In the genomic region with DNA sequence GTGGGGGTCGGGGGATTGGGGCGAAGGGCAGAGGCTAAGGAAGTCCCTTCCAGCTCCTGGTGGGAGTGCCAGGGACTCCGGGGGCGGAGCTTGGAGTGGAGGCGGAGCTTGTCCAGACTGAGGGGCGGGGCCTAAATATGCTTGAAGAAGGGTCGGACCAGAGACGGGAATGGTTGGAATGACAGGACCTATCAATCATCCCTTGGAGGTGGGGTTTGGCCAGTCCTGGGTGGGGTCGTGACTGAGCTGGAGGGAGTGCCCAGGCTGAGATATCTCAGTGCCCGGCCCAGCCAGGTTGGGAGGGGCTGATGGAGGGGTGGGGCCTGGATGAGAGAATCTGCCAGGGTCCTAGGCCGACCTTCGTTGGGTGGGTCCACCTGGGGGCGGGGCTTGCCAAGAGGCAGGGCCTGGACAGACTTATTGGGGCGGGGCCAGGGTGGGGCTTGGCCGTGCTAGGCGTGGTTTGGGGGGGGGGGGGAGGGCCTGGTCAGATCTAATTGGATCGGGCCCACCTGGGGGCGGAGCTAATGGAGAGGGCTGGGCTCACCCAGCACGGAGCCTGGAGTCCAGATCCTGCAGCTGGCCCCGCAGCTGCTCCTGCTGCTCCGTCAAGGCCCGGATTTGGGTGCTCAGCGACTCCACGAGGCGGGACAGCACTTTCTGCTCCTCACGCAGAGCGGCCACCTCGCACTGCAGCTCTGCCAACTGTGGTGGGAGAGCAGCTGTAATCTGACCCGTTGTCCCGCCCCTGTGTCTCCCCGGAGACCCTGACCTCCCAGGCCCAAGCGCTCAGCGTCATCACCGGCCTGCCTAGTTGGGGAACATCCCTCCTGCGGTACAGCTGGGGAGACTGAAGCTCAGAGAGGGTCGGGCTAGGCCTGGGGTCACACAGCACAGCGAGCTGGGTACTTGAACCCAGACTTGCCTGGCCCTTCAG, we compare ENCODE assay signal across 9 cellular contexts. TPM values are rescaled to one million over a fixed set of nuclear protein-coding genes. Genes with fewer than 3 reads are reported as not detected.
A peak's percentile ranks its signal among the peaks of the same experiment; 100 is the strongest.
DNase-seq lines count a peak whose midpoint lies in the region; ATAC-seq and TF ChIP-seq lines count a peak whose summit lies in the region.
"Had no signal": no experiment of that assay in that cellular context is flagged by ENCODE, and none has a peak within 500 bp of the region (broad histone marks: within the 10 kb centered on the region; RNA-seq: fewer than 3 reads in every experiment).

No MANE protein-coding gene starts in this region.

- intact Hi-C loops in activated naive CD4-positive, alpha-beta T cell treated with anti-CD3 and anti-CD28 coated beads for 36 hours (cut with micrococcal nuclease) = no loop called here
- intact Hi-C loops in lower leg skin (cut with DNase I; ENCODE audit: low total_unique reads) = no loop called here

- no peaks in the 10 kb centered on the region for H3K9me3 Mint-ChIP-seq in activated naive CD4-positive, alpha-beta T cell treated with anti-CD3 and anti-CD28 coated beads for 36 hours
- H3K9me3 Mint-ChIP-seq: central memory CD8-positive, alpha-beta T cell had no signal

- H3K36me3 Mint-ChIP-seq in activated naive CD4-positive, alpha-beta T cell treated with anti-CD3 and anti-CD28 coated beads for 36 hours (ENCODE audit: low read depth) = peaks cover 32% of the 10 kb centered on the region

- peaks cover 15% of the 10 kb centered on the region for H3K4me1 Mint-ChIP-seq in activated naive CD4-positive, alpha-beta T cell treated with anti-CD3 and anti-CD28 coated beads for 36 hours (ENCODE audit: low read depth)

- H3K36me3 ChIP-seq in ectodermal cell (ENCODE audit: control insufficient read depth, insufficient read depth, low read length) (no peaks in the 10 kb centered on the region), tibial nerve (no peaks in the 10 kb centered on the region)

- H3K27ac Mint-ChIP-seq in activated naive CD4-positive, alpha-beta T cell treated with anti-CD3 and anti-CD28 coated beads for 36 hours = no peak overlapping the region

- no peak for ATAC-seq in GM18502 (IDR thresholded peaks at IDR 0.05; ENCODE audit: poor library complexity, unreplicated experiment)

- H3K4me3 ChIP-seq in ectodermal cell (ENCODE audit: insufficient read depth, low read depth, low read length) (peak overlapping the region; percentile 30), lower leg skin (ENCODE audit: low read depth, poor library complexity, severe bottlenecking) (no peak overlapping the region), tibial nerve (peak overlapping the region; percentile 19 to 51 (median 28))

- peak; percentile 33 for DNase-seq in activated naive CD4-positive, alpha-beta T cell treated with anti-CD3 and anti-CD28 coated beads for 36 hours
- no peak for DNase-seq in activated naive CD4-positive, alpha-beta T cell treated with Interleukin-2 at 50 U/mL for 16 hours
- DNase-seq in NCI-H748 treated with DMSO at 0.1 percent for 48 hours (lab: John Stamatoyannopoulos, UW) (peak; percentile 46), lower leg skin (ENCODE audit: low spot score in 2 of 2) (peak; percentile 80 to 97), tibial nerve (ENCODE audit: low spot score in 2 of 2) (peak; percentile 90), COR-L47 (lab: John Stamatoyannopoulos, UW) (no peak)

- H3K27ac ChIP-seq in ectodermal cell (ENCODE audit: insufficient read depth, low read depth, low read length, poor library complexity, severe bottlenecking) (no peak overlapping the region), tibial nerve (peak overlapping the region in 3 of 4 donors; percentile 34 to 66 (median 57))

- peaks cover 57% of the 10 kb centered on the region for H3K27me3 ChIP-seq in ectodermal cell (ENCODE audit: control insufficient read depth, insufficient read depth, low read length, poor library complexity, severe bottlenecking)
- peaks cover 0 to 38% of the 10 kb centered on the region in 2 donors for H3K27me3 ChIP-seq in tibial nerve

- 9 to 10% methylated on average over 37 of the region's 37 CpGs for WGBS in ectodermal cell, 2 experiments
- WGBS in lower leg skin, 2 donors = 13 to 19% methylated on average over 14 to 34 of the region's 37 CpGs
- 16 to 18% methylated on average over 19 to 36 of the region's 37 CpGs for WGBS in tibial nerve, 2 donors

- H3K27me3 Mint-ChIP-seq in activated naive CD4-positive, alpha-beta T cell treated with anti-CD3 and anti-CD28 coated beads for 36 hours (ENCODE audit: low read depth) = no peaks in the 10 kb centered on the region
- H3K27me3 Mint-ChIP-seq: central memory CD8-positive, alpha-beta T cell had no signal

- H3K4me3 Mint-ChIP-seq in activated naive CD4-positive, alpha-beta T cell treated with anti-CD3 and anti-CD28 coated beads for 36 hours = no peak overlapping the region
- H3K4me3 Mint-ChIP-seq: central memory CD8-positive, alpha-beta T cell had no signal

- H3K4me1 ChIP-seq in ectodermal cell (ENCODE audit: control insufficient read depth, insufficient read depth, low read length) = no peaks in the 10 kb centered on the region
- H3K4me1 ChIP-seq in tibial nerve = peaks cover 0 to 48% (median 19%) of the 10 kb centered on the region in 4 donors

- TF ChIP-seq EP300 in tibial nerve (IDR thresholded peaks at IDR 0.05) = peak in 1 of 2 donors; percentile 78

- CTCF ChIA-PET in activated naive CD4-positive, alpha-beta T cell treated with anti-CD3 and anti-CD28 coated beads for 36 hours (lab: Charles Lee) = interaction anchor here (0.6 to 1.4 kb wide), 5 partner anchors 99 to 1177 kb away, joined by 3 to 6 read pairs (median 3); no protein-coding TSS in a partner anchor

- TF ChIP-seq POLR2A in lower leg skin (IDR thresholded peaks at IDR 0.05) (no peak), tibial nerve (IDR thresholded peaks at IDR 0.05) (peak; percentile 22 to 67)

- TF ChIP-seq CTCF in lower leg skin (IDR thresholded peaks at IDR 0.05) (no peak), tibial nerve (IDR thresholded peaks at IDR 0.05) (no peak)

- H3K9me3 ChIP-seq in ectodermal cell (ENCODE audit: control insufficient read depth, low read length) = no peaks in the 10 kb centered on the region
- no peaks in the 10 kb centered on the region for H3K9me3 ChIP-seq in tibial nerve

RNA-seq across cellular contexts. Expression of gene WIZ, which starts 2.6 kb away (rescaled TPM):
- total RNA-seq in activated naive CD4-positive, alpha-beta T cell treated with anti-CD3 and anti-CD28 coated beads for 36 hours = 10 to 100 TPM; 16.5 to 16.7 TPM
- 49.8 TPM for polyA plus RNA-seq in ectodermal cell (2013, experiment 1 of 4)
- polyA plus RNA-seq in ectodermal cell (2013, experiment 2 of 4) = 49.6 TPM
- polyA plus RNA-seq in ectodermal cell (2013, experiment 3 of 4) = 41.3 TPM
- 46.6 TPM for polyA plus RNA-seq in ectodermal cell (2013, experiment 4 of 4)
- total RNA-seq in lower leg skin = 10 to 100 TPM; 28.4 to 52.9 (median 43.8) TPM
- total RNA-seq in tibial nerve = 100 to 1,000 TPM in 1 of 4 donors, 10 to 100 TPM in 3; 31.5 to 108 (median 46.3) TPM

RNA-seq across cellular contexts. Expression of gene RASAL3, which starts 12.0 kb away (rescaled TPM):
- total RNA-seq in activated naive CD4-positive, alpha-beta T cell treated with anti-CD3 and anti-CD28 coated beads for 36 hours = 10 to 100 TPM; 63.2 to 66.2 TPM
- not detected for polyA plus RNA-seq in ectodermal cell (2013, experiment 1 of 4)
- not detected for polyA plus RNA-seq in ectodermal cell (2013, experiment 2 of 4)
- 0.05 TPM for polyA plus RNA-seq in ectodermal cell (2013, experiment 3 of 4)
- not detected for polyA plus RNA-seq in ectodermal cell (2013, experiment 4 of 4)
- 1 to 10 TPM in 3 of 4 donors, under 1 TPM in 1; 0.17 to 2.1 (median 1.5) TPM for total RNA-seq in lower leg skin
- 1 to 10 TPM; 2.9 to 6.6 (median 4.3) TPM for total RNA-seq in tibial nerve

RNA-seq across cellular contexts. Expression of gene PGLYRP2, which starts 26.9 kb away (rescaled TPM):
- total RNA-seq in activated naive CD4-positive, alpha-beta T cell treated with anti-CD3 and anti-CD28 coated beads for 36 hours = under 1 TPM; 0.07 TPM
- polyA plus RNA-seq in ectodermal cell (2013, experiment 1 of 4) = not detected
- not detected for polyA plus RNA-seq in ectodermal cell (2013, experiment 2 of 4)
- polyA plus RNA-seq in ectodermal cell (2013, experiment 3 of 4) = not detected
- not detected for polyA plus RNA-seq in ectodermal cell (2013, experiment 4 of 4)
- total RNA-seq in lower leg skin = under 1 TPM in 3 of 4 donors, not detected in 1; 0.23 to 0.80 (median 0.37) TPM
- total RNA-seq in tibial nerve = not detected

RNA-seq across cellular contexts. Expression of gene AKAP8L, which starts 33.6 kb away (rescaled TPM):
- 100 to 1,000 TPM; 127 to 140 TPM for total RNA-seq in activated naive CD4-positive, alpha-beta T cell treated with anti-CD3 and anti-CD28 coated beads for 36 hours
- polyA plus RNA-seq in ectodermal cell (2013, experiment 1 of 4) = 179 TPM
- polyA plus RNA-seq in ectodermal cell (2013, experiment 2 of 4) = 180 TPM
- polyA plus RNA-seq in ectodermal cell (2013, experiment 3 of 4) = 137 TPM
- 177 TPM for polyA plus RNA-seq in ectodermal cell (2013, experiment 4 of 4)
- total RNA-seq in lower leg skin (100 to 1,000 TPM in 2 of 4 donors, 10 to 100 TPM in 2; 82.4 to 141 (median 95.3) TPM), tibial nerve (100 to 1,000 TPM; 170 to 248 (median 183) TPM)

RNA-seq across cellular contexts. Expression of gene CYP4F22, which starts 55.9 kb away (rescaled TPM):
- total RNA-seq in activated naive CD4-positive, alpha-beta T cell treated with anti-CD3 and anti-CD28 coated beads for 36 hours = under 1 TPM; 0.17 to 0.29 TPM
- not detected for polyA plus RNA-seq in ectodermal cell (2013, experiment 1 of 4)
- polyA plus RNA-seq in ectodermal cell (2013, experiment 2 of 4) = not detected
- not detected for polyA plus RNA-seq in ectodermal cell (2013, experiment 3 of 4)
- not detected for polyA plus RNA-seq in ectodermal cell (2013, experiment 4 of 4)
- total RNA-seq in lower leg skin = 100 to 1,000 TPM in 1 of 4 donors, 10 to 100 TPM in 3; 65.3 to 119 (median 96.1) TPM
- under 1 TPM in 1 of 4 donors, not detected in 3; 0.30 TPM for total RNA-seq in tibial nerve

Comparison
In these comparisons a context has a peak if more than half of its experiments do, and no peak if none do; other contexts are left out.
1. DNase-seq: peak in activated naive CD4-positive, alpha-beta T cell treated with anti-CD3 and anti-CD28 coated beads for 36 hours (single experiment), NCI-H748 treated with DMSO at 0.1 percent for 48 hours (single experiment), lower leg skin (2 of 2) and tibial nerve (2 of 2); none in activated naive CD4-positive, alpha-beta T cell treated with Interleukin-2 at 50 U/mL for 16 hours (single experiment) and COR-L47 (single experiment).
2. POLR2A ChIP-seq: peak in tibial nerve (2 of 2); none in lower leg skin (0 of 2).
3. RNA of gene RASAL3, which starts 12.0 kb away (total RNA-seq): 63.2 to 66.2 TPM in activated naive CD4-positive, alpha-beta T cell treated with anti-CD3 and anti-CD28 coated beads for 36 hours; 2.9 to 6.6 TPM in tibial nerve and 0.17 to 2.1 TPM in lower leg skin; every median in the first group is over 4 times any median in the second.